ENCODE assay signal across 11 cellular contexts in the genomic region with DNA sequence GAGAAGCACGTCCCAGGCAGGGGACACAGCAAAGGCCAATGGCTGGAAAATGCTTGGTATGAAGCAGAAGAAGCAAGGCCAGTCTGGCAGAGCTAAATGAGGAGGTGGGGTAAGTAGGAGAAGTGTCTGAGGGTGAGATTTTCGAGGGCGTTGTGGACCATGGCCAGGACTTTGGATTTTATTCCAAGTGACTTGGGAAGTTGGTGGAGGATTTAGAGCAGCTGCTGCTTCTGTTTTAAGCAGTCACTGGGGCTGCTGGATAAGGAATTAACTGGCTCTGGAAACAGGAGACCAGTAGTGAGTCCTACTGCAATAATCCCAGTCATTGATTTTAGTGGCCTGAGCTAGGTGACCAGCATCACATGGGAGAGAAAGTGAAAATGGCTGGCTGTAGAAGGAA.
DNase-seq lines count a peak whose midpoint lies in the region; ATAC-seq, FAIRE-seq and TF ChIP-seq lines count a peak whose summit lies in the region.
"Had no signal": no experiment of that assay in that cellular context is flagged by ENCODE, and none has a peak within 500 bp of the region (broad histone marks: within the 10 kb centered on the region; RNA-seq: fewer than 3 reads in every experiment).

No MANE protein-coding gene starts in this region.

- DNase-seq in activated naive CD8-positive, alpha-beta T cell treated with anti-CD3 and anti-CD28 coated beads for 36 hours = no peak
- DNase-seq in T-helper 17 cell (no peak), keratinocyte (ENCODE audit: low read depth, low spot score) (no peak), NCI-H2171 (lab: John Stamatoyannopoulos, UW) (no peak), mesenteric fat pad (ENCODE audit: low spot score) (no peak)
- DNase-seq: activated CD4-positive, alpha-beta T cell treated with anti-CD3 and anti-CD28 coated beads for 4 hours; kidney glomerular epithelial cell; NCI-H2081 had no signal

- peaks cover 68% of the 10 kb centered on the region for H3K4me1 Mint-ChIP-seq in activated naive CD8-positive, alpha-beta T cell (ENCODE audit: low read depth)
- H3K4me1 Mint-ChIP-seq in activated naive CD8-positive, alpha-beta T cell treated with anti-CD3 and anti-CD28 coated beads for 36 hours = peaks cover 63% of the 10 kb centered on the region
- peaks cover 64% of the 10 kb centered on the region for H3K4me1 Mint-ChIP-seq in T-helper 17 cell

- peaks cover 18% of the 10 kb centered on the region for H3K36me3 Mint-ChIP-seq in activated naive CD8-positive, alpha-beta T cell
- H3K36me3 Mint-ChIP-seq in activated naive CD8-positive, alpha-beta T cell treated with anti-CD3 and anti-CD28 coated beads for 36 hours = peaks cover 69% of the 10 kb centered on the region
- peaks cover 7% of the 10 kb centered on the region for H3K36me3 Mint-ChIP-seq in T-helper 17 cell (ENCODE audit: low read depth)

- H3K4me1 ChIP-seq in keratinocyte (ENCODE audit: control insufficient read depth, extremely low read depth, insufficient read depth, low read length) = peaks cover 75% of the 10 kb centered on the region

- no peak for ATAC-seq in T-helper 17 cell
- no peak for ATAC-seq in GM18517 (IDR thresholded peaks at IDR 0.05; ENCODE audit: unreplicated experiment)

- H3K9me1 ChIP-seq in keratinocyte (ENCODE audit: control insufficient read depth, extremely low read depth, insufficient read depth, low read length) = no peaks in the 10 kb centered on the region

- H3K9ac ChIP-seq in keratinocyte (ENCODE audit: control insufficient read depth, extremely low read depth, insufficient read depth, low read length) = peak overlapping the region; percentile 78

- H3K9me3 Mint-ChIP-seq in activated naive CD8-positive, alpha-beta T cell (ENCODE audit: low read depth) = no peaks in the 10 kb centered on the region
- no peaks in the 10 kb centered on the region for H3K9me3 Mint-ChIP-seq in activated naive CD8-positive, alpha-beta T cell treated with anti-CD3 and anti-CD28 coated beads for 36 hours

- dilution Hi-C loops in keratinocyte (cut with MboI; ENCODE audit: extremely low pct_ligation_motif_present, low sequenced_read_pairs) = no loop called here

- H3K4me3 Mint-ChIP-seq in activated naive CD8-positive, alpha-beta T cell = no peak overlapping the region
- H3K4me3 Mint-ChIP-seq in activated naive CD8-positive, alpha-beta T cell treated with anti-CD3 and anti-CD28 coated beads for 36 hours = no peak overlapping the region
- H3K4me3 Mint-ChIP-seq in T-helper 17 cell = peak overlapping the region; percentile 72

- H3K27ac Mint-ChIP-seq in activated naive CD8-positive, alpha-beta T cell = peak overlapping the region; percentile 17
- H3K27ac Mint-ChIP-seq in activated naive CD8-positive, alpha-beta T cell treated with anti-CD3 and anti-CD28 coated beads for 36 hours = no peak overlapping the region
- H3K27ac Mint-ChIP-seq in T-helper 17 cell = peak overlapping the region; percentile 94

- H3K4me3 ChIP-seq in keratinocyte (ENCODE audit: control insufficient read depth in 2 of 3, extremely low read depth in 1 of 3, insufficient read depth in 2 of 3, low read depth in 1 of 3, low read length in 3 of 3) = no peak overlapping the region

- peak overlapping the region; percentile 90 for H3K4me2 ChIP-seq in keratinocyte (ENCODE audit: control insufficient read depth, extremely low read depth, insufficient read depth, low read depth, low read length)

- peak overlapping the region; percentile 96 for H3K27ac ChIP-seq in keratinocyte (ENCODE audit: control insufficient read depth, insufficient read depth, low read length)
- H3K27ac ChIP-seq in temporal lobe (ENCODE audit: low read depth, low read length) = peak overlapping the region; percentile 17

- H3K79me2 ChIP-seq in keratinocyte (ENCODE audit: control insufficient read depth, insufficient read depth, low read length) = no peaks in the 10 kb centered on the region

- H4K20me1 ChIP-seq in keratinocyte (ENCODE audit: control insufficient read depth, extremely low read depth, insufficient read depth, low read length) = no peaks in the 10 kb centered on the region

- no peaks in the 10 kb centered on the region for H3K9me3 ChIP-seq in T-helper 17 cell (ENCODE audit: control insufficient read depth, low read length, poor library complexity, severe bottlenecking)
- H3K9me3 ChIP-seq in keratinocyte (ENCODE audit: control insufficient read depth, low read depth, low read length) = no peaks in the 10 kb centered on the region

- peaks cover 2 to 17% of the 10 kb centered on the region in 2 experiments for H3K36me3 ChIP-seq in keratinocyte (ENCODE audit: control insufficient read depth in 2 of 2, extremely low read depth in 1 of 2, insufficient read depth in 2 of 2, low read length in 2 of 2)

- no peak for FAIRE-seq in keratinocyte (lab: Jason Lieb, UNC)

- no peak overlapping the region for H2AFZ ChIP-seq in keratinocyte (ENCODE audit: control insufficient read depth, low read length)

- H3K27me3 Mint-ChIP-seq in activated naive CD8-positive, alpha-beta T cell = no peaks in the 10 kb centered on the region
- H3K27me3 Mint-ChIP-seq in activated naive CD8-positive, alpha-beta T cell treated with anti-CD3 and anti-CD28 coated beads for 36 hours = no peaks in the 10 kb centered on the region
- no peaks in the 10 kb centered on the region for H3K27me3 Mint-ChIP-seq in T-helper 17 cell

- H3K27me3 ChIP-seq in keratinocyte (ENCODE audit: control insufficient read depth, extremely low read depth, insufficient read depth, low read length) = no peaks in the 10 kb centered on the region

- no peak for TF ChIP-seq CTCF in keratinocyte (optimal IDR thresholded peaks at IDR 0.05 in 1 of 3, IDR thresholded peaks at IDR 0.05 in 1 of 3, conservative IDR thresholded peaks at IDR 0.05 in 1 of 3; ENCODE audit: extremely low read depth in 1 of 3, insufficient read depth in 2 of 3, low read length in 3 of 3)
